In genomic region chr16:31459722-31460581, GRCh38 we compare ENCODE assay signal across 8 cellular contexts. TPM values are rescaled to one million over a fixed set of nuclear protein-coding genes. Genes with fewer than 3 reads are reported as not detected.
DNase-seq lines count a peak whose midpoint lies in the region; ATAC-seq and TF ChIP-seq lines count a peak whose summit lies in the region.

No MANE protein-coding gene starts in this region.

- H3K4me1 ChIP-seq in DOHH2 (ENCODE audit: control insufficient read depth, low read length), result peaks cover 32% of the 10 kb centered on the region

- H3K79me2 ChIP-seq in DOHH2 (ENCODE audit: control insufficient read depth, low read length), result peaks cover 42% of the 10 kb centered on the region

- no peaks in the 10 kb centered on the region for H3K9me2 ChIP-seq in DOHH2 (replicated peaks; ENCODE audit: control insufficient read depth, low read length)

- H3K9me3 ChIP-seq in DOHH2 (ENCODE audit: control insufficient read depth, insufficient read depth, low read length), result no peaks in the 10 kb centered on the region

- H3K27me3 ChIP-seq in DOHH2 (ENCODE audit: control insufficient read depth, low read length), result no peaks in the 10 kb centered on the region; the same call in 1 of the 2 replicates

- H3K4me2 ChIP-seq in DOHH2 (ENCODE audit: low read length), result peak overlapping the region; percentile 95

- TF ChIP-seq CTCF in DOHH2 (IDR thresholded peaks at IDR 0.05; ENCODE audit: low read depth, low read length, poor library complexity, severe bottlenecking) (no peak), LNCaP clone FGC (IDR thresholded peaks at IDR 0.05; ENCODE audit: control insufficient read depth, extremely low read depth, insufficient read depth) (no peak), natural killer cell (IDR thresholded peaks at IDR 0.05) (no peak)

- no peaks in the 10 kb centered on the region for H3K9me3 Mint-ChIP-seq in natural killer cell

- DNase-seq in GOT3 (lab: John Stamatoyannopoulos, UW) (peak; percentile 99), LNCaP clone FGC (ENCODE audit: low read depth) (peak; percentile 97), RPMI8226 (peak; percentile 100), fibroblast of peridontal ligament (ENCODE audit: extremely low read depth) (peak; percentile 99), natural killer cell (peak; percentile 100)
- DNase-seq in activated T-helper 9 cell treated with anti-CD3 and anti-CD28 coated beads, Interleukin-2, amount 50 U/mL, for 16 hours (ENCODE audit: low read depth), result peak; percentile 100
- DNase-seq in stimulated activated naive CD4-positive, alpha-beta T cell (lab: John Stamatoyannopoulos, UW), result peak; percentile 99 to 100 (median 100)

- H3K27ac ChIP-seq in DOHH2 (ENCODE audit: low read depth, low read length), result peak overlapping the region; percentile 81

- intact Hi-C loops in natural killer cell (cut with micrococcal nuclease), result loop anchor here (1.0 to 10.0 kb wide), 5 partner anchors 95 to 427 kb away; partner anchors contain the start of genes FUS, STX4 and ZNF267

- no peaks in the 10 kb centered on the region for H3K27me3 Mint-ChIP-seq in natural killer cell (ENCODE audit: low read depth in 2 of 2)

- H3K4me3 Mint-ChIP-seq in natural killer cell, result peak overlapping the region; percentile 94

- peaks cover 20% of the 10 kb centered on the region for H3K36me3 ChIP-seq in DOHH2 (ENCODE audit: control insufficient read depth, low read length)

- H4K20me1 ChIP-seq in DOHH2 (ENCODE audit: control insufficient read depth, insufficient read depth, low read depth, low read length), result peaks cover 26% of the 10 kb centered on the region

- no peaks in the 10 kb centered on the region for H3F3A ChIP-seq in DOHH2 (ENCODE audit: control insufficient read depth, insufficient read depth)

- peak overlapping the region; percentile 94 to 97 for H3K27ac Mint-ChIP-seq in natural killer cell

- peak; percentile 79 to 94 (median 80) for ATAC-seq in natural killer cell

- H3K4me1 Mint-ChIP-seq in natural killer cell, result peaks cover 25 to 36% of the 10 kb centered on the region in 2 donors

- H3K36me3 Mint-ChIP-seq in natural killer cell, result no peaks in the 10 kb centered on the region

- H3K4me3 ChIP-seq in DOHH2 (ENCODE audit: low read length) (peak overlapping the region; percentile 89), LNCaP clone FGC (ENCODE audit: low read depth, low read length) (peak overlapping the region; percentile 85)

RNA-seq across cellular contexts. Expression of gene ARMC5, which starts 0.7 kb away (rescaled TPM):
- total RNA-seq in natural killer cell, result 10 to 100 TPM; 10.4 to 22.8 (median 16.6) TPM

RNA-seq across cellular contexts. Expression of gene TGFB1I1, which starts 12.0 kb away (rescaled TPM):
- 1 to 10 TPM in 1 of 3 donors, under 1 TPM in 2; 0.72 to 1.3 (median 0.78) TPM for total RNA-seq in natural killer cell

RNA-seq across cellular contexts. Expression of gene ZNF843, which starts 17.4 kb away (rescaled TPM):
- under 1 TPM; 0.14 to 0.50 (median 0.23) TPM for total RNA-seq in natural killer cell

RNA-seq across cellular contexts. Expression of gene SLC5A2, which starts 23.0 kb away (rescaled TPM):
- under 1 TPM in 2 of 3 donors, not detected in 1; 0.20 to 0.96 TPM for total RNA-seq in natural killer cell

RNA-seq across cellular contexts. Expression of gene COX6A2, which starts 31.8 kb away (rescaled TPM):
- not detected for total RNA-seq in natural killer cell

Comparison
In these comparisons a context has a peak if more than half of its experiments do, and no peak if none do; other contexts are left out.
1. Peak in every context shown above with its lines: DNase-seq, ATAC-seq, H3K4me3 ChIP-seq and H3K27ac ChIP-seq.